Comparison of ENCODE assay signal across 44 cellular contexts in the genomic region with DNA sequence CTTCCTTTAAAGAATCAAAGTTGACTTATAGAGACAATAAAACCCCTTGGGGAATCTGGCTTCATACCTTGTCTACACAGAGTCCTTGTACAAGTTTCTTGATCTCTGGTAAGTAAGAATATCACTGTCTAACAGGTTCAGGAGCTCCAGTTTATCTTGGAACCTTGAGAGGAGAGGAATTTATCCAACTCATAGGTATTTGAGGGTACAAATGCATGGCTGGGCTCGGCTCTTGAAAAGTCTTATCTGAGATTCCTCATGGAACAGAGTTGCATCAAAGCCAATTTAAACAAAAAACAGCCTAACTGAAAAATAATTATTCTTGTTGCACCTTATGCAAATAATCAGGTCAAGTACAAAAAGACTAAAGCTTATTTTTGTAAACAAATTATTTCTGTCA. TPM values are rescaled to one million over a fixed set of nuclear protein-coding genes. Genes with fewer than 3 reads are reported as not detected.
"Had no signal": no experiment of that assay in that cellular context is flagged by ENCODE, and none has a peak within 500 bp of the region (broad histone marks: within the 10 kb centered on the region; RNA-seq: fewer than 3 reads in every experiment).

No MANE protein-coding gene starts in this region.

- DNase-seq: activated effector memory CD4-positive, alpha-beta T cell treated with anti-CD3 and anti-CD28 coated beads, Interleukin-2, amount 50 U/mL, for 16 hours; activated effector memory CD4-positive, alpha-beta T cell treated with Interleukin-2 at 50 U/mL for 16 hours; activated gamma-delta T cell; activated gamma-delta T cell treated with Interleukin-2 at 50 U/mL for 16 hours; activated naive CD4-positive, alpha-beta T cell; activated naive CD4-positive, alpha-beta T cell treated with anti-CD3 and anti-CD28 coated beads for 36 hours; activated naive CD4-positive, alpha-beta T cell treated with anti-CD3 and anti-CD28 coated beads, Interleukin-2, amount 10 ng/mL, durations not matched to agents 7 days and 5 days; activated naive CD4-positive, alpha-beta T cell treated with anti-CD3 and anti-CD28 coated beads, Interleukin-2, amount 50 U/mL, for 16 hours; activated naive CD4-positive, alpha-beta T cell treated with Interleukin-2 at 50 U/mL for 16 hours; activated naive CD8-positive, alpha-beta T cell treated with anti-CD3 and anti-CD28 coated beads for 36 hours; activated naive CD8-positive, alpha-beta T cell treated with anti-CD3 and anti-CD28 coated beads, Interleukin-2, amount 10 ng/mL, durations not matched to agents 7 days and 5 days; activated naive CD8-positive, alpha-beta T cell treated with anti-CD3 and anti-CD28 coated beads, Interleukin-2, amount 50 U/mL, for 24 hours; activated T-cell treated with anti-CD3 and anti-CD28 coated beads, Interleukin-2, amount 50 U/mL, for 1 hour; activated T-cell treated with anti-CD3 and anti-CD28 coated beads, Interleukin-2, amount 50 U/mL, for 24 hours; activated T-cell treated with anti-CD3 and anti-CD28 coated beads, Interleukin-2, amount 50 U/mL, for 4 hours; activated T-cell treated with anti-CD3 and anti-CD28 coated beads, Interleukin-2, amount 50 U/mL, for 48 hours; activated T-cell treated with anti-CD3 and anti-CD28 coated beads, Interleukin-2, amount 50 U/mL, for 72 hours; adrenal gland; amniotic stem cell; amygdala; anterior cingulate cortex; aorta; body of pancreas; brain microvascular endothelial cell; caudate nucleus; central memory CD4-positive, alpha-beta T cell; cerebellar nuclear complex had no signal

- H3K36me3 ChIP-seq: adrenal gland, ascending aorta, brain microvascular endothelial cell, breast epithelium, cardiac muscle cell had no signal

- H3K27me3 Mint-ChIP-seq: activated naive CD8-positive, alpha-beta T cell treated with anti-CD3 and anti-CD28 coated beads for 36 hours; brain had no signal

- H3K9me3 Mint-ChIP-seq: activated naive CD4-positive, alpha-beta T cell treated with anti-CD3 and anti-CD28 coated beads, Interleukin-2, amount 50 U/mL, for 24 hours had no signal

- H3K36me3 Mint-ChIP-seq: activated naive CD8-positive, alpha-beta T cell; activated naive CD8-positive, alpha-beta T cell treated with anti-CD3 and anti-CD28 coated beads for 36 hours; brain had no signal

- H3K4me1 ChIP-seq: adrenal gland, ascending aorta, body of pancreas, breast epithelium had no signal

- H3K9me3 ChIP-seq: adrenal gland, ascending aorta, body of pancreas, breast epithelium had no signal

- FAIRE-seq: bronchial epithelial cell had no signal

- H3K4me3 ChIP-seq: adrenal gland, ascending aorta, body of pancreas, breast epithelium, cardiac muscle cell had no signal

- H3K4me3 Mint-ChIP-seq: activated naive CD4-positive, alpha-beta T cell treated with anti-CD3 and anti-CD28 coated beads for 36 hours; activated naive CD4-positive, alpha-beta T cell treated with anti-CD3 and anti-CD28 coated beads, Interleukin-2, amount 10 ng/mL, durations not matched to agents 7 days and 5 days; activated naive CD4-positive, alpha-beta T cell treated with anti-CD3 and anti-CD28 coated beads, Interleukin-2, amount 50 U/mL, for 24 hours; activated naive CD8-positive, alpha-beta T cell; activated naive CD8-positive, alpha-beta T cell treated with anti-CD3 and anti-CD28 coated beads for 36 hours; activated naive CD8-positive, alpha-beta T cell treated with anti-CD3 and anti-CD28 coated beads, Interleukin-2, amount 10 ng/mL, durations not matched to agents 7 days and 5 days; activated naive CD8-positive, alpha-beta T cell treated with anti-CD3 and anti-CD28 coated beads, Interleukin-2, amount 50 U/mL, for 24 hours; activated T-cell treated with anti-CD3 and anti-CD28 coated beads, Interleukin-2, amount 50 U/mL, for 24 hours; activated T-cell treated with anti-CD3 and anti-CD28 coated beads, Interleukin-2, amount 50 U/mL, for 4 hours; activated T-cell treated with anti-CD3 and anti-CD28 coated beads, Interleukin-2, amount 50 U/mL, for 72 hours; activated T-helper 1 cell treated with anti-CD3 and anti-CD28 coated beads, Interleukin-12 subunit alpha, Interleukin-12 subunit beta, Interleukin-2, Interleukin-4 antibody, amounts not matched to agents 30 ng/mL and 10 ng/mL and 1 ng/mL, durations not matched to agents 14 hours and 24 hours and 36 hours; activated T-helper 17 cell treated with anti-CD3 and anti-CD28 coated beads, Interleukin-2, amount 50 U/mL, for 72 hours; brain; central memory CD8-positive, alpha-beta T cell had no signal

- ATAC-seq: activated naive CD4-positive, alpha-beta T cell treated with anti-CD3 and anti-CD28 coated beads, Interleukin-2, amount 50 U/mL, for 72 hours; activated naive CD8-positive, alpha-beta T cell treated with anti-CD3 and anti-CD28 coated beads, Interleukin-2, amount 50 U/mL, for 24 hours; activated T-cell treated with anti-CD3 and anti-CD28 coated beads, Interleukin-2, amount 50 U/mL, for 4 hours; activated T-cell treated with anti-CD3 and anti-CD28 coated beads, Interleukin-2, amount 50 U/mL, for 72 hours; activated T-helper 17 cell treated with anti-CD3 and anti-CD28 coated beads, Interleukin-2, amount 50 U/mL, for 72 hours; body of pancreas had no signal

- H3K27me3 ChIP-seq: adrenal gland, ascending aorta, body of pancreas, brain microvascular endothelial cell, breast epithelium, cardiac muscle cell had no signal

- H3K27ac ChIP-seq: adrenal gland, ascending aorta, body of pancreas, brain microvascular endothelial cell, breast epithelium, cardiac muscle cell had no signal

- H3K27ac Mint-ChIP-seq: activated naive CD4-positive, alpha-beta T cell treated with anti-CD3 and anti-CD28 coated beads for 36 hours; activated naive CD4-positive, alpha-beta T cell treated with anti-CD3 and anti-CD28 coated beads, Interleukin-2, amount 10 ng/mL, durations not matched to agents 7 days and 5 days; activated naive CD4-positive, alpha-beta T cell treated with anti-CD3 and anti-CD28 coated beads, Interleukin-2, amount 50 U/mL, for 24 hours; activated naive CD4-positive, alpha-beta T cell treated with anti-CD3 and anti-CD28 coated beads, Interleukin-2, amount 50 U/mL, for 72 hours; activated naive CD8-positive, alpha-beta T cell; activated naive CD8-positive, alpha-beta T cell treated with anti-CD3 and anti-CD28 coated beads for 36 hours; activated naive CD8-positive, alpha-beta T cell treated with anti-CD3 and anti-CD28 coated beads, Interleukin-2, amount 10 ng/mL, durations not matched to agents 7 days and 5 days; activated naive CD8-positive, alpha-beta T cell treated with anti-CD3 and anti-CD28 coated beads, Interleukin-2, amount 50 U/mL, for 24 hours; activated T-cell treated with anti-CD3 and anti-CD28 coated beads, Interleukin-2, amount 50 U/mL, for 24 hours; activated T-cell treated with anti-CD3 and anti-CD28 coated beads, Interleukin-2, amount 50 U/mL, for 72 hours; activated T-helper 1 cell treated with anti-CD3 and anti-CD28 coated beads, Interleukin-12 subunit alpha, Interleukin-12 subunit beta, Interleukin-2, Interleukin-4 antibody, amounts not matched to agents 30 ng/mL and 10 ng/mL and 1 ng/mL, durations not matched to agents 14 hours and 24 hours and 36 hours; activated T-helper 17 cell treated with anti-CD3 and anti-CD28 coated beads, Interleukin-2, amount 50 U/mL, for 72 hours; activated T-helper 2 cell treated with anti-CD3 and anti-CD28 coated beads, Interferon-gamma antibody, Interleukin-2, Interleukin-4, amounts not matched to agents 10 μg/mL and 5 μg/mL and 100 μg/mL, durations not matched to agents 14 hours and 24 hours and 36 hours; brain had no signal

RNA-seq across cellular contexts. Expression of a gene that starts 33.4 kb away (rescaled TPM):
- total RNA-seq: activated naive CD4-positive, alpha-beta T cell treated with anti-CD3 and anti-CD28 coated beads for 36 hours; activated naive CD4-positive, alpha-beta T cell treated with anti-CD3 and anti-CD28 coated beads, Interleukin-2, amount 50 U/mL, for 72 hours; activated naive CD8-positive, alpha-beta T cell treated with anti-CD3 and anti-CD28 coated beads for 36 hours; activated naive CD8-positive, alpha-beta T cell treated with anti-CD3 and anti-CD28 coated beads, Interleukin-2, amount 10 ng/mL, durations not matched to agents 7 days and 5 days; activated T-cell treated with anti-CD3 and anti-CD28 coated beads, Interleukin-2, amount 50 U/mL, for 4 hours; activated T-cell treated with anti-CD3 and anti-CD28 coated beads, Interleukin-2, amount 50 U/mL, for 72 hours; activated T-helper 1 cell treated with anti-CD3 and anti-CD28 coated beads, Interleukin-12 subunit alpha, Interleukin-12 subunit beta, Interleukin-2, Interleukin-4 antibody, amounts not matched to agents 30 ng/mL and 10 ng/mL and 1 ng/mL, durations not matched to agents 14 hours and 24 hours and 36 hours; activated T-helper 17 cell treated with anti-CD3 and anti-CD28 coated beads, Interleukin-2, amount 50 U/mL, for 72 hours; activated T-helper 2 cell treated with anti-CD3 and anti-CD28 coated beads, Interferon-gamma antibody, Interleukin-2, Interleukin-4, amounts not matched to agents 10 μg/mL and 5 μg/mL and 100 μg/mL, durations not matched to agents 14 hours and 24 hours and 36 hours; adrenal gland; aorta; ascending aorta; astrocyte; body of pancreas; breast epithelium; cardiac muscle cell; cardiac septum; cerebellum; chondrocyte had no signal
- polyA plus RNA-seq: adipose tissue, adrenal gland, aorta had no signal
